Comparison of ENCODE assay signal across 8 cellular contexts in the genomic region with DNA sequence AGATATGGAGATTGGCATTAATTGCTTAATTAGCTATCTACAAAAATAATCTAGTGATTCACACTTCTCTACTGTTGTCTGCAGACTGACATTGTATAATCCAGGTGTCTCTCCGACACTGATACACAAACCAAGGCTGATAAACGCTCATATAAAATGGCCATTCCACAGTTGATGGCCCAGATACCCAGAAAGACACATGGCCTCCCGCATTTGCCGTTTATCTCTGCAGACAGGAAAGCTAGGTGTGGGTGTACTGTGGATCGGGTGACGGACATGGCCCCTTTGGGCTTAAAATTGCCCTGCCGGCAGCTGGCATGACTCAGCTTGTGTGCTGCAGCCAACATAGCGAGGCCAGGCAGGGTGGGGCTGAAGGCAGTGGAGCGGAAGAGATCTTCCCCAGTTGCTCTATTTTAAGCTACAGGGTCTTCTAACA. TPM values are rescaled to one million over a fixed set of nuclear protein-coding genes. Genes with fewer than 3 reads are reported as not detected.
A peak's percentile ranks its signal among the peaks of the same experiment; 100 is the strongest.
DNase-seq lines count a peak whose midpoint lies in the region; TF ChIP-seq lines count a peak whose summit lies in the region.

No MANE protein-coding gene starts in this region.

- POLR2A ChIA-PET in activated CD4-positive, alpha-beta memory T cell treated with anti-CD3 and anti-CD28 coated beads for 36 hours (lab: Charles Lee): interaction anchor here (1.3 kb wide), 1 partner anchor 19 kb away, joined by 3 read pairs; no protein-coding TSS in a partner anchor
- POLR2A ChIA-PET in activated CD4-positive, alpha-beta memory T cell treated with anti-CD3 and anti-CD28 coated beads, Interleukin-2, amount 10 ng/mL, durations not matched to agents 7 days and 5 days (lab: Charles Lee): interaction anchor here (2.7 to 2.8 kb wide), 2 partner anchors 13 to 18 kb away, joined by 9 to 23 read pairs; partner anchors contain the start of gene PMAIP1
- POLR2A ChIA-PET in HEK293 (lab: Yijun Ruan, JAX): interaction anchor here (0.9 to 2.8 kb wide), 6 partner anchors 10 to 40 kb away, joined by 3 to 34 read pairs (median 4); partner anchors contain the start of gene PMAIP1

- H3K27me3 ChIP-seq in SJSA1 (replicated peaks): no peaks in the 10 kb centered on the region

- H3K4me1 ChIP-seq in HEK293 (ENCODE audit: control insufficient read depth, insufficient read depth, low read length) (peaks cover 11% of the 10 kb centered on the region), SJSA1 (replicated peaks) (peaks cover 49% of the 10 kb centered on the region)

- TF ChIP-seq CTCF in HEK293 (tag by site-specific recombination; IDR thresholded peaks at IDR 0.05): no peak

- peak; percentile 21 for DNase-seq in activated CD4-positive, alpha-beta memory T cell treated with anti-CD3 and anti-CD28 coated beads for 36 hours
- DNase-seq in activated CD4-positive, alpha-beta memory T cell treated with anti-CD3 and anti-CD28 coated beads, Interleukin-2, amount 10 ng/mL, durations not matched to agents 7 days and 5 days: no peak
- DNase-seq in M059J (ENCODE audit: low read depth) (peak; percentile 92), SJSA1 (ENCODE audit: low read depth in 1 of 2, low spot score in 2 of 2) (peak; percentile 53 to 72), glomerular visceral epithelial cell (ENCODE audit: extremely low spot score) (peak; percentile 88), hepatic stellate cell (ENCODE audit: low spot score) (no peak)
- peak; percentile 37 for DNase-seq in stimulated activated CD8-positive, alpha-beta memory T cell treated with anti-CD3 and anti-CD28 coated beads, Interleukin-4, amount 100 ng/mL, for 48 hours

- no peak overlapping the region for H3K27ac Mint-ChIP-seq in activated CD4-positive, alpha-beta memory T cell treated with anti-CD3 and anti-CD28 coated beads for 36 hours
- no peak overlapping the region for H3K27ac Mint-ChIP-seq in activated CD4-positive, alpha-beta memory T cell treated with anti-CD3 and anti-CD28 coated beads, Interleukin-2, amount 10 ng/mL, durations not matched to agents 7 days and 5 days

- H3K4me3 ChIP-seq in HEK293 (ENCODE audit: low read depth, low read length) (no peak overlapping the region), SJSA1 (no peak overlapping the region)

- H3K4me1 Mint-ChIP-seq in activated CD4-positive, alpha-beta memory T cell treated with anti-CD3 and anti-CD28 coated beads for 36 hours (ENCODE audit: low read depth): peaks cover 21% of the 10 kb centered on the region
- peaks cover 25% of the 10 kb centered on the region for H3K4me1 Mint-ChIP-seq in activated CD4-positive, alpha-beta memory T cell treated with anti-CD3 and anti-CD28 coated beads, Interleukin-2, amount 10 ng/mL, durations not matched to agents 7 days and 5 days

- no peaks in the 10 kb centered on the region for H3K9me3 Mint-ChIP-seq in activated CD4-positive, alpha-beta memory T cell treated with anti-CD3 and anti-CD28 coated beads for 36 hours
- H3K9me3 Mint-ChIP-seq in activated CD4-positive, alpha-beta memory T cell treated with anti-CD3 and anti-CD28 coated beads, Interleukin-2, amount 10 ng/mL, durations not matched to agents 7 days and 5 days: no peaks in the 10 kb centered on the region

- no peaks in the 10 kb centered on the region for H3K27me3 Mint-ChIP-seq in activated CD4-positive, alpha-beta memory T cell treated with anti-CD3 and anti-CD28 coated beads for 36 hours
- peaks cover 2% of the 10 kb centered on the region for H3K27me3 Mint-ChIP-seq in activated CD4-positive, alpha-beta memory T cell treated with anti-CD3 and anti-CD28 coated beads, Interleukin-2, amount 10 ng/mL, durations not matched to agents 7 days and 5 days

- CTCF ChIA-PET in activated CD4-positive, alpha-beta memory T cell treated with anti-CD3 and anti-CD28 coated beads for 36 hours (lab: Charles Lee): interaction anchor here (0.5 to 1.4 kb wide), 3 partner anchors 25 to 81 kb away, joined by 3 to 7 read pairs (median 3); no protein-coding TSS in a partner anchor
- CTCF ChIA-PET in activated CD4-positive, alpha-beta memory T cell treated with anti-CD3 and anti-CD28 coated beads, Interleukin-2, amount 10 ng/mL, durations not matched to agents 7 days and 5 days (lab: Charles Lee): interaction anchor here (0.7 kb wide), 1 partner anchor 1099 kb away, joined by 3 read pairs; no protein-coding TSS in a partner anchor
- CTCF ChIA-PET in HEK293 (lab: Yijun Ruan, JAX): interaction anchor here (0.5 to 1.8 kb wide), 6 partner anchors 8 to 82 kb away, joined by 3 to 6 read pairs (median 4); no protein-coding TSS in a partner anchor

- H3K36me3 Mint-ChIP-seq in activated CD4-positive, alpha-beta memory T cell treated with anti-CD3 and anti-CD28 coated beads for 36 hours: no peaks in the 10 kb centered on the region
- H3K36me3 Mint-ChIP-seq in activated CD4-positive, alpha-beta memory T cell treated with anti-CD3 and anti-CD28 coated beads, Interleukin-2, amount 10 ng/mL, durations not matched to agents 7 days and 5 days (ENCODE audit: low read depth): no peaks in the 10 kb centered on the region

- H3K27ac ChIP-seq in HEK293 (ENCODE audit: extremely low read depth, low read depth, low read length) (peak overlapping the region; percentile 71; the same call in 1 of the 2 replicates), SJSA1 (peak overlapping the region; percentile 44)

- H3K36me3 ChIP-seq in HEK293 (ENCODE audit: control insufficient read depth in 2 of 2, insufficient read depth in 1 of 2, low read length in 2 of 2) (no peaks in the 10 kb centered on the region), SJSA1 (no peaks in the 10 kb centered on the region)

- intact Hi-C loops in activated CD4-positive, alpha-beta memory T cell treated with anti-CD3 and anti-CD28 coated beads for 36 hours (cut with micrococcal nuclease): no loop called here

- H3K9me3 ChIP-seq in HEK293 (ENCODE audit: control insufficient read depth, insufficient read depth, low read depth, low read length) (no peaks in the 10 kb centered on the region), SJSA1 (replicated peaks) (no peaks in the 10 kb centered on the region)

- H3K4me3 Mint-ChIP-seq in activated CD4-positive, alpha-beta memory T cell treated with anti-CD3 and anti-CD28 coated beads for 36 hours: no peak overlapping the region
- no peak overlapping the region for H3K4me3 Mint-ChIP-seq in activated CD4-positive, alpha-beta memory T cell treated with anti-CD3 and anti-CD28 coated beads, Interleukin-2, amount 10 ng/mL, durations not matched to agents 7 days and 5 days

TF ChIP-seq in HEK293, 187 proteins besides CTCF, POLR2A, EP300 and RAD21 (continues in another document):
- no peak for TF ChIP-seq ZNF555 (tag by site-specific recombination; conservative IDR thresholded peaks at IDR 0.05)
- TF ChIP-seq ZNF473 (tag by site-specific recombination; IDR thresholded peaks at IDR 0.05): no peak
- no peak for TF ChIP-seq ZNF23 (tag by site-specific recombination; IDR thresholded peaks at IDR 0.05; ENCODE audit: borderline replicate concordance)
- no peak for TF ChIP-seq ZNF211 (tag by site-specific recombination; IDR thresholded peaks at IDR 0.05; ENCODE audit: low read depth)
- no peak for TF ChIP-seq HOXC10 (CRISPR knock-in tag; IDR thresholded peaks at IDR 0.05)
- no peak for TF ChIP-seq ZNF571 (tag by site-specific recombination; IDR thresholded peaks at IDR 0.05)
- no peak for TF ChIP-seq ZNF529 (tag by site-specific recombination; IDR thresholded peaks at IDR 0.05; ENCODE audit: insufficient replicate concordance)
- TF ChIP-seq ZNF274 (IDR thresholded peaks at IDR 0.05; ENCODE audit: low read length): no peak
- TF ChIP-seq ZNF274 (tag by site-specific recombination; IDR thresholded peaks at IDR 0.05; ENCODE audit: borderline replicate concordance): no peak
- no peak for TF ChIP-seq ZSCAN16 (tag by site-specific recombination; IDR thresholded peaks at IDR 0.05)
- no peak for TF ChIP-seq ZNF433 (tag by site-specific recombination; IDR thresholded peaks at IDR 0.05; ENCODE audit: low read depth)

RNA-seq across cellular contexts. Expression of gene PMAIP1, which starts 18.5 kb away (rescaled TPM):
- total RNA-seq in activated CD4-positive, alpha-beta memory T cell treated with anti-CD3 and anti-CD28 coated beads for 36 hours: 100 to 1,000 TPM in 1 of 2 experiments, 10 to 100 TPM in 1; 97.6 to 104 TPM
- 10 to 100 TPM; 35.3 to 37.7 TPM for total RNA-seq in activated CD4-positive, alpha-beta memory T cell treated with anti-CD3 and anti-CD28 coated beads, Interleukin-2, amount 10 ng/mL, durations not matched to agents 7 days and 5 days
- total RNA-seq in M059J (2014; rRNA removed; shearing (Covaris generic)): 37.9 and 87.1 TPM in 2 replicates
- total RNA-seq in SJSA1 (2014; rRNA removed; shearing (Covaris generic)): 24.2 and 31.7 TPM in 2 replicates

Comparison
In these comparisons a context has a peak if more than half of its experiments do, and no peak if none do; other contexts are left out.
1. DNase-seq: peak in activated CD4-positive, alpha-beta memory T cell treated with anti-CD3 and anti-CD28 coated beads for 36 hours (single experiment), M059J (single experiment), SJSA1 (2 of 2), glomerular visceral epithelial cell (single experiment) and stimulated activated CD8-positive, alpha-beta memory T cell treated with anti-CD3 and anti-CD28 coated beads, Interleukin-4, amount 100 ng/mL, for 48 hours (single experiment); none in activated CD4-positive, alpha-beta memory T cell treated with anti-CD3 and anti-CD28 coated beads, Interleukin-2, amount 10 ng/mL, durations not matched to agents 7 days and 5 days (single experiment) and hepatic stellate cell (single experiment).